1 cellular context compared by ENCODE assay signal in the genomic region with DNA sequence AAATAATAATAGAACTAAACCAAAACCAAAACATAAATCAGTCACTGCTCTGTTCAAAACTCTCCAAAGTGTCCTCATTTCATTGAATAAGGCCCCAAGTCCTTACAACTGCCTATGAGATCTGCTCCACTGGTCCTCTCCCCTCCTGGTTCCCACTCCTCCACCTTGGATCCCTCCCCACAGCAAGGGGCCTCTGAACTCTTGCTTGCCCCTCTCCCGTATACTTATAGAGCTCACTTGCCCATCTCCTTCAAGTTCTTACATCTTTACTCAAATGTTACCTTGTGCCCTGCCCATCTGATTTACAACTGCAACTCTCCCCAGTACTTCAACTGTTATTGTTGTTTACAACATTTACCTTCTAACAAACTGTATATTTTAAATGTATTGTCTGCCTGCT.
TF ChIP-seq lines count a peak whose summit lies in the region.

No MANE protein-coding gene starts in this region.

TF ChIP-seq in HEK293, 187 proteins besides CTCF, POLR2A, EP300 and RAD21 (continued from another document):
- TF ChIP-seq, protein P1, sequence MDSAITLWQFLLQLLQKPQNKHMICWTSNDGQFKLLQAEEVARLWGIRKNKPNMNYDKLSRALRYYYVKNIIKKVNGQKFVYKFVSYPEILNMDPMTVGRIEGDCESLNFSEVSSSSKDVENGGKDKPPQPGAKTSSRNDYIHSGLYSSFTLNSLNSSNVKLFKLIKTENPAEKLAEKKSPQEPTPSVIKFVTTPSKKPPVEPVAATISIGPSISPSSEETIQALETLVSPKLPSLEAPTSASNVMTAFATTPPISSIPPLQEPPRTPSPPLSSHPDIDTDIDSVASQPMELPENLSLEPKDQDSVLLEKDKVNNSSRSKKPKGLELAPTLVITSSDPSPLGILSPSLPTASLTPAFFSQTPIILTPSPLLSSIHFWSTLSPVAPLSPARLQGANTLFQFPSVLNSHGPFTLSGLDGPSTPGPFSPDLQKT (IDR thresholded peaks at IDR 0.05; ENCODE audit: borderline replicate concordance, low read depth, low read length): no peak
- TF ChIP-seq SP3 (tag by site-specific recombination; IDR thresholded peaks at IDR 0.05): no peak
- no peak for TF ChIP-seq YY1 (tag by site-specific recombination; IDR thresholded peaks at IDR 0.05)
- TF ChIP-seq ZNF280D (tag by site-specific recombination; IDR thresholded peaks at IDR 0.05): no peak
- no peak for TF ChIP-seq ZNF548 (tag by site-specific recombination; IDR thresholded peaks at IDR 0.05)
- TF ChIP-seq ZNF449 (tag by site-specific recombination; IDR thresholded peaks at IDR 0.05): no peak
- TF ChIP-seq SCRT1 (tag by site-specific recombination; IDR thresholded peaks at IDR 0.05; ENCODE audit: borderline replicate concordance): no peak
- TF ChIP-seq ZNF510 (tag by site-specific recombination; IDR thresholded peaks at IDR 0.05; ENCODE audit: insufficient replicate concordance): no peak
- TF ChIP-seq ZNF423 (tag by site-specific recombination; IDR thresholded peaks at IDR 0.05): no peak
